ENCODE assay signal across 8 cellular contexts in the genomic region with DNA sequence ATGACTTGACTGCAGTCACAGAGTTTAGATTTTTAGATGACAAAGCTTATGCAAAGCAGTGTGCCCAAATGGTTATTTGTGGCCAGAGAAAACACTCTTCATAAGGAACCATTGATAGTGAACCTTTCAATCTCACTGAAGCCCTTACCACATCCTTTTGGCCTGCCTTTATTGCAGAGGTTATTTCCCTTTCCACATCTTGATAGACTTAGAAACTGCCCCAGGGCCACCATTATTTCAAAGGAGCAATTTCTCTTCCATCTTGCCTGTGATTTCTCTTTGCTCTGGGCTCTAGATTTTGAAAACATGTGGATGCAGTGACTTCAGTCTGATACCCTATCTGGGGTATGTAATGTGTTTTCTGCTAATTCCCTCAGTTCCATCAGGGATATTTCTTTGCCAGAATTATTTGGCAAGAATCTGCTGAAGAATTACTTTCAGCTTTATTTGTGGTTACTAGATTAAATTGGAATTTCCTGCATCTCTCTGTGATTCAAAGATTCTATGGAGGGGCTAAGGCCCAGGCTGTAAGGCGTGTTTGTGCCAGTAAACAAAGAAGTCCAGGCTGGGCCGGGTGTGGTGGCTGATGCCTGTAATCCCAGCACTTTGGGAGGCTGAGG. TPM values are rescaled to one million over a fixed set of nuclear protein-coding genes. Genes with fewer than 3 reads are reported as not detected.
DNase-seq lines count a peak whose midpoint lies in the region; ATAC-seq and TF ChIP-seq lines count a peak whose summit lies in the region.

No MANE protein-coding gene starts in this region.

- POLR2A ChIA-PET in activated CD4-positive, alpha-beta T cell treated with anti-CD3 and anti-CD28 coated beads, Interleukin-2, amount 10 ng/mL, durations not matched to agents 7 days and 5 days (lab: Charles Lee) = no interaction called here
- POLR2A ChIA-PET in CD8-positive, alpha-beta T cell (lab: Charles Lee) = no interaction called here

- no peak for TF ChIP-seq CTCF in CD8-positive, alpha-beta T cell (IDR thresholded peaks at IDR 0.05)
- no peak for TF ChIP-seq CTCF in nephron progenitor cell (IDR thresholded peaks at IDR 0.05)

- H3K27me3 ChIP-seq in CD8-positive, alpha-beta T cell (ENCODE audit: insufficient read depth, low read length) = no peaks in the 10 kb centered on the region

- H3K27ac Mint-ChIP-seq in activated CD4-positive, alpha-beta T cell treated with anti-CD3 and anti-CD28 coated beads, Interleukin-2, amount 10 ng/mL, durations not matched to agents 7 days and 5 days = no peak overlapping the region
- H3K27ac Mint-ChIP-seq in CD8-positive, alpha-beta T cell = no peak overlapping the region
- no peak overlapping the region for H3K27ac Mint-ChIP-seq in nephron progenitor cell

- no peaks in the 10 kb centered on the region for H3K4me1 Mint-ChIP-seq in activated CD4-positive, alpha-beta T cell treated with anti-CD3 and anti-CD28 coated beads, Interleukin-2, amount 10 ng/mL, durations not matched to agents 7 days and 5 days
- no peaks in the 10 kb centered on the region for H3K4me1 Mint-ChIP-seq in CD8-positive, alpha-beta T cell (ENCODE audit: low read depth)
- H3K4me1 Mint-ChIP-seq in nephron progenitor cell = no peaks in the 10 kb centered on the region

- H3K9me3 ChIP-seq in CD8-positive, alpha-beta T cell (ENCODE audit: low read length) = no peaks in the 10 kb centered on the region

- H3K4me3 ChIP-seq in CD8-positive, alpha-beta T cell (ENCODE audit: low read depth, low read length) = no peak overlapping the region

- H3K27me3 Mint-ChIP-seq in activated CD4-positive, alpha-beta T cell treated with anti-CD3 and anti-CD28 coated beads, Interleukin-2, amount 10 ng/mL, durations not matched to agents 7 days and 5 days = peaks cover 3% of the 10 kb centered on the region
- H3K27me3 Mint-ChIP-seq in CD8-positive, alpha-beta T cell (ENCODE audit: low read depth) = no peaks in the 10 kb centered on the region
- no peaks in the 10 kb centered on the region for H3K27me3 Mint-ChIP-seq in nephron progenitor cell (ENCODE audit: low read depth, poor library complexity)

- H3K4me3 Mint-ChIP-seq in activated CD4-positive, alpha-beta T cell treated with anti-CD3 and anti-CD28 coated beads, Interleukin-2, amount 10 ng/mL, durations not matched to agents 7 days and 5 days = no peak overlapping the region
- H3K4me3 Mint-ChIP-seq in CD8-positive, alpha-beta T cell = no peak overlapping the region
- no peak overlapping the region for H3K4me3 Mint-ChIP-seq in nephron progenitor cell

- DNase-seq in HCEC 1CT = peak; percentile 75
- DNase-seq in HS-5 (ENCODE audit: low read depth) = peak; percentile 48
- DNase-seq in left colon = no peak
- no peak for DNase-seq in HK-2 (ENCODE audit: unreplicated experiment)
- DNase-seq in activated CD4-positive, alpha-beta T cell treated with anti-CD3 and anti-CD28 coated beads, Interleukin-2, amount 10 ng/mL, durations not matched to agents 7 days and 5 days = no peak
- no peak for DNase-seq in CD8-positive, alpha-beta T cell
- DNase-seq in nephron progenitor cell = no peak

- H3K36me3 ChIP-seq in CD8-positive, alpha-beta T cell (ENCODE audit: insufficient read depth, low read length) = no peaks in the 10 kb centered on the region

- H3K36me3 Mint-ChIP-seq in activated CD4-positive, alpha-beta T cell treated with anti-CD3 and anti-CD28 coated beads, Interleukin-2, amount 10 ng/mL, durations not matched to agents 7 days and 5 days (ENCODE audit: low read depth) = no peaks in the 10 kb centered on the region
- no peaks in the 10 kb centered on the region for H3K36me3 Mint-ChIP-seq in CD8-positive, alpha-beta T cell
- no peaks in the 10 kb centered on the region for H3K36me3 Mint-ChIP-seq in nephron progenitor cell (ENCODE audit: low read depth)

- H3K27ac ChIP-seq in CD8-positive, alpha-beta T cell (ENCODE audit: low read depth, low read length) = no peak overlapping the region

- no peaks in the 10 kb centered on the region for H3K9me3 Mint-ChIP-seq in activated CD4-positive, alpha-beta T cell treated with anti-CD3 and anti-CD28 coated beads, Interleukin-2, amount 10 ng/mL, durations not matched to agents 7 days and 5 days
- H3K9me3 Mint-ChIP-seq in CD8-positive, alpha-beta T cell = no peaks in the 10 kb centered on the region
- H3K9me3 Mint-ChIP-seq in nephron progenitor cell = peaks cover 21% of the 10 kb centered on the region

- intact Hi-C loops in left colon (cut with DNase I, micrococcal nuclease) = no loop called here
- intact Hi-C loops in CD8-positive, alpha-beta T cell (cut with DNase I, micrococcal nuclease) = no loop called here

- ATAC-seq in GM18520 (IDR thresholded peaks at IDR 0.05; ENCODE audit: unreplicated experiment) (peak; percentile 99), left colon (peak; percentile 23)
- no peak for ATAC-seq in CD8-positive, alpha-beta T cell

- H3K4me1 ChIP-seq in CD8-positive, alpha-beta T cell (ENCODE audit: insufficient read depth, low read length) = no peaks in the 10 kb centered on the region

- CTCF ChIA-PET in activated CD4-positive, alpha-beta T cell treated with anti-CD3 and anti-CD28 coated beads, Interleukin-2, amount 10 ng/mL, durations not matched to agents 7 days and 5 days (lab: Charles Lee) = no interaction called here
- CTCF ChIA-PET in CD8-positive, alpha-beta T cell (lab: Charles Lee) = interaction anchor here (0.8 to 1.1 kb wide), 2 partner anchors 15 to 32 kb away, joined by 3 read pairs; no protein-coding TSS in a partner anchor

RNA-seq across cellular contexts. Expression of a gene that starts 51.0 kb away (rescaled TPM):
- total RNA-seq in left colon = under 1 TPM in 1 of 2 donors, not detected in 1; 0.25 TPM
- not detected for total RNA-seq in activated CD4-positive, alpha-beta T cell treated with anti-CD3 and anti-CD28 coated beads, Interleukin-2, amount 10 ng/mL, durations not matched to agents 7 days and 5 days
- total RNA-seq in CD8-positive, alpha-beta T cell = not detected

Comparison
In these comparisons a context has a peak if more than half of its experiments do, and no peak if none do; other contexts are left out.
1. DNase-seq: peak in HCEC 1CT (single experiment) and HS-5 (single experiment); none in left colon (0 of 2), HK-2 (single experiment), activated CD4-positive, alpha-beta T cell treated with anti-CD3 and anti-CD28 coated beads, Interleukin-2, amount 10 ng/mL, durations not matched to agents 7 days and 5 days (single experiment), CD8-positive, alpha-beta T cell (0 of 7) and nephron progenitor cell (single experiment).